In genomic region chr3:29696311-29696710, GRCh38 we compare ENCODE assay signal across 12 cellular contexts.
DNase-seq lines count a peak whose midpoint lies in the region; FAIRE-seq and TF ChIP-seq lines count a peak whose summit lies in the region.
"Had no signal": no experiment of that assay in that cellular context is flagged by ENCODE, and none has a peak within 500 bp of the region (broad histone marks: within the 10 kb centered on the region; RNA-seq: fewer than 3 reads in every experiment).

No MANE protein-coding gene starts in this region.

- H3K4me1 Mint-ChIP-seq in glutamatergic neuron (ENCODE audit: low read depth, unreplicated experiment), result peaks cover 4% of the 10 kb centered on the region
- H3K4me1 Mint-ChIP-seq: memory B cell, T-helper 17 cell had no signal

- H3K36me3 ChIP-seq in bronchial epithelial cell (ENCODE audit: control insufficient read depth, insufficient read depth, low read length) (no peaks in the 10 kb centered on the region), spleen (peaks cover 0 to under 1% (median 0%) of the 10 kb centered on the region in 6 donors)

- H3K4me3 ChIP-seq in bronchial epithelial cell (ENCODE audit: low read depth, low read length) (no peak overlapping the region), spleen (no peak overlapping the region)

- no peaks in the 10 kb centered on the region for H3K27me3 ChIP-seq in bronchial epithelial cell (ENCODE audit: control insufficient read depth, insufficient read depth, low read length)
- H3K27me3 ChIP-seq in spleen (replicated peaks in 1 of 7), result no peaks in the 10 kb centered on the region

- H3K27me3 Mint-ChIP-seq in glutamatergic neuron (ENCODE audit: unreplicated experiment), result no peaks in the 10 kb centered on the region
- H3K27me3 Mint-ChIP-seq: memory B cell, T-helper 17 cell had no signal

- FAIRE-seq in bronchial epithelial cell (lab: Jason Lieb, UNC), result no peak

- peaks cover 0 to 4% (median 1%) of the 10 kb centered on the region in 6 donors for H3K4me1 ChIP-seq in spleen

- peaks cover 11% of the 10 kb centered on the region for H3K36me3 Mint-ChIP-seq in glutamatergic neuron (ENCODE audit: unreplicated experiment)
- H3K36me3 Mint-ChIP-seq: memory B cell had no signal

- peaks cover 8% of the 10 kb centered on the region for H3K9me3 Mint-ChIP-seq in glutamatergic neuron (ENCODE audit: unreplicated experiment)

- 74 to 88% (median 86%) methylated on average over 2 of the region's 2 CpGs for WGBS in spleen, 5 donors

- TF ChIP-seq CTCF in bronchial epithelial cell (IDR thresholded peaks at IDR 0.05; ENCODE audit: insufficient read depth, low read length, severe bottlenecking) (no peak), spleen (IDR thresholded peaks at IDR 0.05 in 8 of 11, conservative IDR thresholded peaks at IDR 0.05 in 3 of 11) (no peak), glutamatergic neuron (IDR thresholded peaks at IDR 0.05; ENCODE audit: partially characterized antibody, unreplicated experiment) (no peak)

- TF ChIP-seq POLR2A in spleen (IDR thresholded peaks at IDR 0.05), result no peak

- intact Hi-C loops in spleen (cut with DNase I; ENCODE audit: low total_unique reads), result no loop called here

- peak; percentile 7 for DNase-seq in ELR (ENCODE audit: low read depth)
- peak; percentile 12 for DNase-seq in bronchial epithelial cell (ENCODE audit: low read depth)
- DNase-seq in iris pigment epithelial cell (ENCODE audit: low read depth), result peak; percentile 30
- no peak for DNase-seq in spleen
- no peak for DNase-seq in NCI-H2196 treated with DMSO at 0.1 percent for 48 hours (lab: John Stamatoyannopoulos, UW; ENCODE audit: unreplicated experiment)
- no peak for DNase-seq in glutamatergic neuron
- no peak for DNase-seq in activated CD4-positive, CD25-positive, alpha-beta regulatory T cell (lab: John Stamatoyannopoulos, UW)
- no peak for DNase-seq in hypothalamus (lab: John Stamatoyannopoulos, UW)
- DNase-seq: activated CD4-positive, alpha-beta T cell treated with anti-CD3 and anti-CD28 coated beads, Interleukin-2, amount 50 U/mL, for 1 hour; activated gamma-delta T cell treated with Interleukin-2 at 50 U/mL for 16 hours; T-helper 17 cell had no signal

- peak overlapping the region in 5 of 8 donors; percentile 2 to 49 (median 45) for H3K27ac ChIP-seq in spleen

- no peak overlapping the region for H3K4me3 Mint-ChIP-seq in glutamatergic neuron (ENCODE audit: unreplicated experiment)
- H3K4me3 Mint-ChIP-seq: memory B cell, T-helper 17 cell had no signal

- no peak overlapping the region for H3K27ac Mint-ChIP-seq in glutamatergic neuron (ENCODE audit: unreplicated experiment)
- H3K27ac Mint-ChIP-seq: memory B cell, T-helper 17 cell had no signal

- peaks cover 0 to 16% (median 1%) of the 10 kb centered on the region in 8 donors for H3K9me3 ChIP-seq in spleen

Comparison
In these comparisons a context has a peak if more than half of its experiments do, and no peak if none do; other contexts are left out.
1. DNase-seq: peak in ELR (single experiment), bronchial epithelial cell (single experiment) and iris pigment epithelial cell (single experiment); none in spleen (single experiment), NCI-H2196 treated with DMSO at 0.1 percent for 48 hours (single experiment), glutamatergic neuron (single experiment), activated CD4-positive, CD25-positive, alpha-beta regulatory T cell (0 of 4) and hypothalamus (0 of 51).